30 cellular contexts compared by ENCODE assay signal in genomic region chr16:31348578-31348977, GRCh38. TPM values are rescaled to one million over a fixed set of nuclear protein-coding genes. Genes with fewer than 3 reads are reported as not detected.
A peak's percentile ranks its signal among the peaks of the same experiment; 100 is the strongest.
DNase-seq lines count a peak whose midpoint lies in the region; ATAC-seq and TF ChIP-seq lines count a peak whose summit lies in the region.
"Had no signal": no experiment of that assay in that cellular context is flagged by ENCODE, and none has a peak within 500 bp of the region (broad histone marks: within the 10 kb centered on the region; RNA-seq: fewer than 3 reads in every experiment).

No MANE protein-coding gene starts in this region.

- no peak overlapping the region for H3K27ac ChIP-seq in upper lobe of right lung
- no peak overlapping the region for H3K27ac ChIP-seq in stomach
- H3K27ac ChIP-seq: coronary artery, left lung, RWPE1, suprapubic skin, WERI-Rb-1 had no signal

- no peak for TF ChIP-seq EP300 in stomach (IDR thresholded peaks at IDR 0.05)

- DNase-seq in activated CD4-positive, CD25-positive, alpha-beta regulatory T cell treated with anti-CD3 and anti-CD28 coated beads, Interleukin-2, amount 50 U/mL, for 72 hours = peak; percentile 3
- DNase-seq in NB4 (ENCODE audit: low read depth) (peak; percentile 42), activated B cell treated with CpG ODN at 0.5 μM for 24 hours (no peak), upper lobe of right lung (peak; percentile 51), stomach (no peak)
- DNase-seq in activated CD8-positive, alpha-beta memory T cell treated with anti-CD3 and anti-CD28 coated beads, Interleukin-2, amount 10 ng/mL, durations not matched to agents 7 days and 5 days = no peak
- DNase-seq: activated CD4-positive, alpha-beta T cell treated with anti-CD3 and anti-CD28 coated beads, Interleukin-2, amount 10 ng/mL, durations not matched to agents 7 days and 5 days; activated gamma-delta T cell treated with Interleukin-2 at 50 U/mL for 16 hours; activated T-cell treated with anti-CD3 and anti-CD28 coated beads, Interleukin-2, amount 50 U/mL, for 4 hours; caudate nucleus; CD8-positive, alpha-beta memory T cell; erythroblast; GOT3; HFFc6; left lung; mesenchymal stem cell; NCI-H1417; NCI-H2081 treated with DMSO at 0.1 percent for 48 hours; NCI-H748 treated with DMSO at 0.1 percent for 48 hours; SK-N-SH; small intestine; stimulated activated naive CD4-positive, alpha-beta T cell; WERI-Rb-1 had no signal

- H3K4me3 ChIP-seq in NB4 (ENCODE audit: low read depth, low read length) (no peak overlapping the region), upper lobe of right lung (no peak overlapping the region), stomach (no peak overlapping the region)
- H3K4me3 ChIP-seq: coronary artery, left lung, suprapubic skin had no signal

- H3K27me3 Mint-ChIP-seq in activated B cell treated with CpG ODN at 0.5 μM for 24 hours = no peaks in the 10 kb centered on the region
- peaks cover 31% of the 10 kb centered on the region for H3K27me3 Mint-ChIP-seq in activated CD8-positive, alpha-beta memory T cell treated with anti-CD3 and anti-CD28 coated beads, Interleukin-2, amount 10 ng/mL, durations not matched to agents 7 days and 5 days

- intact Hi-C loops in activated B cell treated with CpG ODN at 0.5 μM for 24 hours (cut with micrococcal nuclease) (no loop called here), upper lobe of right lung (cut with DNase I) (no loop called here), stomach (cut with DNase I; ENCODE audit: low total_unique reads) (no loop called here)

- H3K9me3 ChIP-seq in upper lobe of right lung (no peaks in the 10 kb centered on the region), stomach (no peaks in the 10 kb centered on the region)
- H3K9me3 ChIP-seq: left lung, SK-N-SH, suprapubic skin had no signal

- no peak overlapping the region for H3K4me3 Mint-ChIP-seq in activated B cell treated with CpG ODN at 0.5 μM for 24 hours
- H3K4me3 Mint-ChIP-seq in activated CD8-positive, alpha-beta memory T cell treated with anti-CD3 and anti-CD28 coated beads, Interleukin-2, amount 10 ng/mL, durations not matched to agents 7 days and 5 days = no peak overlapping the region
- H3K4me3 Mint-ChIP-seq: activated CD4-positive, alpha-beta T cell treated with anti-CD3 and anti-CD28 coated beads, Interleukin-2, amount 10 ng/mL, durations not matched to agents 7 days and 5 days; activated T-cell treated with anti-CD3 and anti-CD28 coated beads, Interleukin-2, amount 50 U/mL, for 4 hours; HFFc6; neural crest cell had no signal

- ATAC-seq in activated CD4-positive, CD25-positive, alpha-beta regulatory T cell treated with anti-CD3 and anti-CD28 coated beads, Interleukin-2, amount 50 U/mL, for 24 hours = no peak
- ATAC-seq in activated B cell treated with CpG ODN at 0.5 μM for 24 hours (ENCODE audit: low read depth) = no peak
- peak; percentile 1 for ATAC-seq in upper lobe of right lung
- ATAC-seq in GM21423 (IDR thresholded peaks at IDR 0.05; ENCODE audit: unreplicated experiment) = no peak
- no peak for ATAC-seq in activated CD8-positive, alpha-beta memory T cell treated with anti-CD3 and anti-CD28 coated beads, Interleukin-2, amount 10 ng/mL, durations not matched to agents 7 days and 5 days
- ATAC-seq: activated T-cell treated with anti-CD3 and anti-CD28 coated beads, Interleukin-2, amount 50 U/mL, for 4 hours; left lung had no signal

- no peaks in the 10 kb centered on the region for H3K36me3 Mint-ChIP-seq in activated B cell treated with CpG ODN at 0.5 μM for 24 hours (ENCODE audit: low read depth)
- H3K36me3 Mint-ChIP-seq in activated CD8-positive, alpha-beta memory T cell treated with anti-CD3 and anti-CD28 coated beads, Interleukin-2, amount 10 ng/mL, durations not matched to agents 7 days and 5 days = no peaks in the 10 kb centered on the region
- H3K36me3 Mint-ChIP-seq: CD8-positive, alpha-beta memory T cell had no signal

- no peaks in the 10 kb centered on the region for H3K36me3 ChIP-seq in upper lobe of right lung
- H3K36me3 ChIP-seq in stomach = no peaks in the 10 kb centered on the region
- H3K36me3 ChIP-seq: left lung, suprapubic skin, WERI-Rb-1 had no signal

- 39 to 67% (median 54%) methylated on average over 3 of the region's 3 CpGs for WGBS in stomach, 5 donors

- no peaks in the 10 kb centered on the region for H3K27me3 ChIP-seq in upper lobe of right lung
- peaks cover 0 to 5% (median 0%) of the 10 kb centered on the region in 3 donors for H3K27me3 ChIP-seq in stomach

- H3K4me1 Mint-ChIP-seq in activated B cell treated with CpG ODN at 0.5 μM for 24 hours = peaks cover 69% of the 10 kb centered on the region
- peaks cover 67% of the 10 kb centered on the region for H3K4me1 Mint-ChIP-seq in activated CD8-positive, alpha-beta memory T cell treated with anti-CD3 and anti-CD28 coated beads, Interleukin-2, amount 10 ng/mL, durations not matched to agents 7 days and 5 days

- TF ChIP-seq POLR2A in NB4 (IDR thresholded peaks at IDR 0.05; ENCODE audit: extremely low read depth, insufficient read length) = no peak
- no peak for TF ChIP-seq POLR2A in stomach (IDR thresholded peaks at IDR 0.05)

- H3K9me3 Mint-ChIP-seq in activated B cell treated with CpG ODN at 0.5 μM for 24 hours = no peaks in the 10 kb centered on the region
- H3K9me3 Mint-ChIP-seq in activated CD8-positive, alpha-beta memory T cell treated with anti-CD3 and anti-CD28 coated beads, Interleukin-2, amount 10 ng/mL, durations not matched to agents 7 days and 5 days (ENCODE audit: low read depth) = no peaks in the 10 kb centered on the region
- H3K9me3 Mint-ChIP-seq: activated CD4-positive, alpha-beta T cell treated with anti-CD3 and anti-CD28 coated beads, Interleukin-2, amount 10 ng/mL, durations not matched to agents 7 days and 5 days; activated T-cell treated with anti-CD3 and anti-CD28 coated beads, Interleukin-2, amount 50 U/mL, for 4 hours; CD8-positive, alpha-beta memory T cell; HFFc6; neural crest cell had no signal

- POLR2A ChIA-PET in activated B cell treated with CpG ODN at 0.5 μM for 24 hours (lab: Charles Lee) = no interaction called here

- TF ChIP-seq CTCF in NB4 (IDR thresholded peaks at IDR 0.05; ENCODE audit: low read depth, low read length) (no peak), activated B cell treated with CpG ODN at 0.5 μM for 24 hours (IDR thresholded peaks at IDR 0.05) (no peak), upper lobe of right lung (IDR thresholded peaks at IDR 0.05) (no peak), stomach (IDR thresholded peaks at IDR 0.05) (no peak)

- CTCF ChIA-PET in activated B cell treated with CpG ODN at 0.5 μM for 24 hours (lab: Charles Lee) = no interaction called here
- CTCF ChIA-PET in activated CD8-positive, alpha-beta memory T cell treated with anti-CD3 and anti-CD28 coated beads, Interleukin-2, amount 10 ng/mL, durations not matched to agents 7 days and 5 days (lab: Charles Lee) = interaction anchor here (2.0 kb wide), 1 partner anchor 34 kb away, joined by 5 read pairs; no protein-coding TSS in a partner anchor

- H3K4me1 ChIP-seq in upper lobe of right lung (no peaks in the 10 kb centered on the region), stomach (no peaks in the 10 kb centered on the region)
- H3K4me1 ChIP-seq: suprapubic skin had no signal

- H3K27ac Mint-ChIP-seq in activated B cell treated with CpG ODN at 0.5 μM for 24 hours = peak overlapping the region; percentile 64
- no peak overlapping the region for H3K27ac Mint-ChIP-seq in activated CD8-positive, alpha-beta memory T cell treated with anti-CD3 and anti-CD28 coated beads, Interleukin-2, amount 10 ng/mL, durations not matched to agents 7 days and 5 days
- H3K27ac Mint-ChIP-seq: activated CD4-positive, alpha-beta T cell treated with anti-CD3 and anti-CD28 coated beads, Interleukin-2, amount 10 ng/mL, durations not matched to agents 7 days and 5 days; HFFc6 had no signal

RNA-seq across cellular contexts. Expression of gene ITGAX, which starts 6.4 kb away (rescaled TPM):
- total RNA-seq in activated B cell treated with CpG ODN at 0.5 μM for 24 hours (81.9 and 100 TPM in 2 replicates), upper lobe of right lung (184 TPM), stomach (1 to 10 TPM in 4 of 5 donors, not detected in 1; 4.1 to 6.7 (median 5.6) TPM)
- 10 to 100 TPM; 56.8 to 62.0 TPM for total RNA-seq in activated CD8-positive, alpha-beta memory T cell treated with anti-CD3 and anti-CD28 coated beads, Interleukin-2, amount 10 ng/mL, durations not matched to agents 7 days and 5 days
- 1 to 10 TPM; 1.1 to 2.0 (median 1.9) TPM for polyA plus RNA-seq in stomach
- total RNA-seq: HFFc6, neural crest cell had no signal

RNA-seq across cellular contexts. Expression of gene ITGAD, which starts 44.6 kb away (rescaled TPM):
- total RNA-seq in activated B cell treated with CpG ODN at 0.5 μM for 24 hours = 0.05 and 0.07 TPM in 2 replicates
- total RNA-seq in upper lobe of right lung = 0.20 TPM
- under 1 TPM; 0.09 to 0.23 TPM for total RNA-seq in activated CD8-positive, alpha-beta memory T cell treated with anti-CD3 and anti-CD28 coated beads, Interleukin-2, amount 10 ng/mL, durations not matched to agents 7 days and 5 days
- under 1 TPM in 2 of 5 donors, not detected in 3; 0.29 to 0.37 TPM for total RNA-seq in stomach
- polyA plus RNA-seq in stomach = not detected
- total RNA-seq: activated CD4-positive, alpha-beta T cell treated with anti-CD3 and anti-CD28 coated beads, Interleukin-2, amount 10 ng/mL, durations not matched to agents 7 days and 5 days; CD8-positive, alpha-beta memory T cell; HFFc6; HT-29; neural crest cell; suprapubic skin had no signal
- polyA plus RNA-seq: SK-N-SH had no signal

Comparison
In these comparisons a context has a peak if more than half of its experiments do, and no peak if none do; other contexts are left out.
1. DNase-seq: peak in activated CD4-positive, CD25-positive, alpha-beta regulatory T cell treated with anti-CD3 and anti-CD28 coated beads, Interleukin-2, amount 50 U/mL, for 72 hours (single experiment), NB4 (single experiment) and upper lobe of right lung (single experiment); none in activated B cell treated with CpG ODN at 0.5 μM for 24 hours (single experiment), activated CD8-positive, alpha-beta memory T cell treated with anti-CD3 and anti-CD28 coated beads, Interleukin-2, amount 10 ng/mL, durations not matched to agents 7 days and 5 days (single experiment) and stomach (single experiment).
2. RNA of gene ITGAX, which starts 6.4 kb away (total RNA-seq): 184 TPM in upper lobe of right lung (single experiment), 81.9 to 100 TPM in activated B cell treated with CpG ODN at 0.5 μM for 24 hours and 56.8 to 62.0 TPM in activated CD8-positive, alpha-beta memory T cell treated with anti-CD3 and anti-CD28 coated beads, Interleukin-2, amount 10 ng/mL, durations not matched to agents 7 days and 5 days; 4.1 to 6.7 TPM in stomach; every median in the first group is over 4 times any median in the second.